ENCODE assay signal across 11 cellular contexts in the genomic region with DNA sequence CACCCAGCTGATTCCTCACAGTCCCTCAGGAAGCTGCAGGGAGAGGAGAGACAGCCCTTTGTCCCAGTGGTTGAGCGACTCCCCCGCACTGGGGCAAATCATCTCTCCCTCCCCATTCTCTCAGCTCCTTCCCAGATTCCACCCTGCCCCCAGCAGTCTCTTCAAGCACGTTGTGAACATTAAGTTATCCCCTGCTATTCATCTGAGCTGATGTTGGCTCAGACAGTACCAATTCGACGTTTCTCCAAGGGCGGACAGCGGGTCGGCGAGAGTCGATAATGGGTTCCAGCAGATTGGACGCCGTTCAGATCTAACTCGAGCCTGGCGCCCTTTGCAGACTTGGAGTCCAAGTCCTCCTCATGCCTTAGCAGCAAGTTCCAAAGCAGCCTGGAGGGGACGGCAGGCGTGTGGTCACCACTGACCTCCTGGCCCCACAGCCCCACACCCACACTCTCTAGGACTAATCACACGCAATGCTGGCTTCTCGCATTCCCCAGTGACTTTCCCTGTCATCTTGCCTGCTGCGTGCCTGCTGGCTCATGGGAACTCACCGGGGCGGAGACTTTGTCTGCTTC.
DNase-seq lines count a peak whose midpoint lies in the region; ATAC-seq, FAIRE-seq and TF ChIP-seq lines count a peak whose summit lies in the region.
"Had no signal": no experiment of that assay in that cellular context is flagged by ENCODE, and none has a peak within 500 bp of the region (broad histone marks: within the 10 kb centered on the region; RNA-seq: fewer than 3 reads in every experiment).

No MANE protein-coding gene starts in this region.

- H3K36me3 Mint-ChIP-seq in activated CD8-positive, alpha-beta T cell treated with anti-CD3 and anti-CD28 coated beads, Interleukin-2, amount 10 ng/mL, durations not matched to agents 7 days and 5 days (ENCODE audit: low read depth) = peaks cover 23% of the 10 kb centered on the region
- H3K36me3 Mint-ChIP-seq in activated CD8-positive, alpha-beta T cell treated with anti-CD3 and anti-CD28 coated beads for 36 hours (ENCODE audit: low read depth) = peaks cover 3% of the 10 kb centered on the region

- TF ChIP-seq POLR2A in lower leg skin (IDR thresholded peaks at IDR 0.05) = no peak

- intact Hi-C loops in activated CD8-positive, alpha-beta T cell treated with anti-CD3 and anti-CD28 coated beads for 36 hours (cut with micrococcal nuclease) = no loop called here
- intact Hi-C loops in lower leg skin (cut with DNase I; ENCODE audit: low total_unique reads) (no loop called here), upper lobe of right lung (cut with DNase I) (no loop called here)

- ATAC-seq in activated CD8-positive, alpha-beta T cell treated with anti-CD3 and anti-CD28 coated beads, Interleukin-2, amount 10 ng/mL, durations not matched to agents 7 days and 5 days = no peak
- ATAC-seq in activated CD8-positive, alpha-beta T cell treated with anti-CD3 and anti-CD28 coated beads for 36 hours = no peak
- peak; percentile 33 for ATAC-seq in upper lobe of right lung
- ATAC-seq: K562 had no signal

- peak overlapping the region; percentile 9 for H3K27ac Mint-ChIP-seq in activated CD8-positive, alpha-beta T cell treated with anti-CD3 and anti-CD28 coated beads, Interleukin-2, amount 10 ng/mL, durations not matched to agents 7 days and 5 days
- no peak overlapping the region for H3K27ac Mint-ChIP-seq in activated CD8-positive, alpha-beta T cell treated with anti-CD3 and anti-CD28 coated beads for 36 hours

- POLR2A ChIA-PET in activated CD8-positive, alpha-beta T cell treated with anti-CD3 and anti-CD28 coated beads, Interleukin-2, amount 10 ng/mL, durations not matched to agents 7 days and 5 days (lab: Charles Lee) = interaction anchor here (1.1 to 1.2 kb wide), 2 partner anchors 10 to 18 kb away, joined by 3 to 4 read pairs; no protein-coding TSS in a partner anchor
- POLR2A ChIA-PET in activated CD8-positive, alpha-beta T cell treated with anti-CD3 and anti-CD28 coated beads for 36 hours (lab: Charles Lee) = no interaction called here

- CTCF ChIA-PET in activated CD8-positive, alpha-beta T cell treated with anti-CD3 and anti-CD28 coated beads, Interleukin-2, amount 10 ng/mL, durations not matched to agents 7 days and 5 days (lab: Charles Lee) = interaction anchor here (1.0 to 1.3 kb wide), 2 partner anchors 9 to 321 kb away, joined by 3 to 4 read pairs; no protein-coding TSS in a partner anchor
- CTCF ChIA-PET in activated CD8-positive, alpha-beta T cell treated with anti-CD3 and anti-CD28 coated beads for 36 hours (lab: Charles Lee) = interaction anchor here (1.3 kb wide), 1 partner anchor 18 kb away, joined by 3 read pairs; no protein-coding TSS in a partner anchor

- H3K36me3 ChIP-seq in upper lobe of right lung = no peaks in the 10 kb centered on the region
- H3K36me3 ChIP-seq in effector memory CD4-positive, alpha-beta T cell (ENCODE audit: control insufficient read depth, insufficient read depth, low read length) = no peaks in the 10 kb centered on the region

- no peaks in the 10 kb centered on the region for H3K9me3 ChIP-seq in upper lobe of right lung
- no peaks in the 10 kb centered on the region for H3K9me3 ChIP-seq in effector memory CD4-positive, alpha-beta T cell (ENCODE audit: control insufficient read depth, low read length)

- H3K27me3 Mint-ChIP-seq in activated CD8-positive, alpha-beta T cell treated with anti-CD3 and anti-CD28 coated beads, Interleukin-2, amount 10 ng/mL, durations not matched to agents 7 days and 5 days (ENCODE audit: low read depth) = no peaks in the 10 kb centered on the region
- no peaks in the 10 kb centered on the region for H3K27me3 Mint-ChIP-seq in activated CD8-positive, alpha-beta T cell treated with anti-CD3 and anti-CD28 coated beads for 36 hours

- no peak overlapping the region for H3K27ac ChIP-seq in upper lobe of right lung
- H3K27ac ChIP-seq in effector memory CD4-positive, alpha-beta T cell (ENCODE audit: insufficient read depth, low read length, poor library complexity, severe bottlenecking) = no peak overlapping the region
- H3K27ac ChIP-seq: 22Rv1 had no signal

- TF ChIP-seq CTCF in activated CD8-positive, alpha-beta T cell treated with anti-CD3 and anti-CD28 coated beads for 36 hours (IDR thresholded peaks at IDR 0.05) = no peak
- TF ChIP-seq CTCF in lower leg skin (IDR thresholded peaks at IDR 0.05) (no peak), upper lobe of right lung (IDR thresholded peaks at IDR 0.05) (no peak)

- DNase-seq in activated CD8-positive, alpha-beta T cell treated with anti-CD3 and anti-CD28 coated beads, Interleukin-2, amount 10 ng/mL, durations not matched to agents 7 days and 5 days = no peak
- DNase-seq in activated CD8-positive, alpha-beta T cell treated with anti-CD3 and anti-CD28 coated beads for 36 hours = no peak
- peak; percentile 95 for DNase-seq in fibroblast of gingiva (ENCODE audit: low read depth)
- DNase-seq in lower leg skin (ENCODE audit: low spot score in 2 of 2) = peak; percentile 36 to 91
- no peak for DNase-seq in upper lobe of right lung
- DNase-seq in HuH-7.5 (ENCODE audit: low spot score) = no peak
- DNase-seq in effector memory CD4-positive, alpha-beta T cell = no peak
- no peak for DNase-seq in urothelium cell line (ENCODE audit: low spot score)
- DNase-seq: activated CD4-positive, alpha-beta T cell treated with anti-CD3 and anti-CD28 coated beads, Interleukin-2, amount 50 U/mL, for 48 hours had no signal

- peaks cover 37% of the 10 kb centered on the region for H3K4me1 Mint-ChIP-seq in activated CD8-positive, alpha-beta T cell treated with anti-CD3 and anti-CD28 coated beads, Interleukin-2, amount 10 ng/mL, durations not matched to agents 7 days and 5 days (ENCODE audit: low read depth)
- peaks cover 34% of the 10 kb centered on the region for H3K4me1 Mint-ChIP-seq in activated CD8-positive, alpha-beta T cell treated with anti-CD3 and anti-CD28 coated beads for 36 hours (ENCODE audit: low read depth)

- H3K4me1 ChIP-seq in upper lobe of right lung = no peaks in the 10 kb centered on the region
- H3K4me1 ChIP-seq in effector memory CD4-positive, alpha-beta T cell (ENCODE audit: control insufficient read depth, insufficient read depth, low read length, poor library complexity, severe bottlenecking) = peaks cover 3% of the 10 kb centered on the region

- FAIRE-seq in urothelium cell line (lab: Jason Lieb, UNC) = no peak
- FAIRE-seq: K562 had no signal

- H3K4me3 Mint-ChIP-seq in activated CD8-positive, alpha-beta T cell treated with anti-CD3 and anti-CD28 coated beads, Interleukin-2, amount 10 ng/mL, durations not matched to agents 7 days and 5 days = no peak overlapping the region
- no peak overlapping the region for H3K4me3 Mint-ChIP-seq in activated CD8-positive, alpha-beta T cell treated with anti-CD3 and anti-CD28 coated beads for 36 hours

- 58 to 72% methylated on average over 19 to 21 of the region's 21 CpGs for WGBS in lower leg skin, 2 donors

- H3K4me3 ChIP-seq in lower leg skin (ENCODE audit: low read depth, poor library complexity, severe bottlenecking) (no peak overlapping the region), upper lobe of right lung (no peak overlapping the region)
- H3K4me3 ChIP-seq in effector memory CD4-positive, alpha-beta T cell (ENCODE audit: insufficient read depth, low read depth, low read length, poor library complexity, severe bottlenecking) = no peak overlapping the region
- H3K4me3 ChIP-seq: K562 had no signal

- no peaks in the 10 kb centered on the region for H3K9me3 Mint-ChIP-seq in activated CD8-positive, alpha-beta T cell treated with anti-CD3 and anti-CD28 coated beads, Interleukin-2, amount 10 ng/mL, durations not matched to agents 7 days and 5 days (ENCODE audit: insufficient read depth)
- no peaks in the 10 kb centered on the region for H3K9me3 Mint-ChIP-seq in activated CD8-positive, alpha-beta T cell treated with anti-CD3 and anti-CD28 coated beads for 36 hours

- no peaks in the 10 kb centered on the region for H3K27me3 ChIP-seq in upper lobe of right lung
- H3K27me3 ChIP-seq in effector memory CD4-positive, alpha-beta T cell (replicated peaks; ENCODE audit: control insufficient read depth, insufficient read depth, low read length, poor library complexity, severe bottlenecking) = no peaks in the 10 kb centered on the region

Comparison
In these comparisons a context has a peak if more than half of its experiments do, and no peak if none do; other contexts are left out.
1. DNase-seq: peak in fibroblast of gingiva (single experiment) and lower leg skin (2 of 2); none in activated CD8-positive, alpha-beta T cell treated with anti-CD3 and anti-CD28 coated beads, Interleukin-2, amount 10 ng/mL, durations not matched to agents 7 days and 5 days (single experiment), activated CD8-positive, alpha-beta T cell treated with anti-CD3 and anti-CD28 coated beads for 36 hours (single experiment), upper lobe of right lung (single experiment), HuH-7.5 (single experiment), effector memory CD4-positive, alpha-beta T cell (0 of 3) and urothelium cell line (single experiment).